ENCODE assay signal across 15 cellular contexts in the genomic region with DNA sequence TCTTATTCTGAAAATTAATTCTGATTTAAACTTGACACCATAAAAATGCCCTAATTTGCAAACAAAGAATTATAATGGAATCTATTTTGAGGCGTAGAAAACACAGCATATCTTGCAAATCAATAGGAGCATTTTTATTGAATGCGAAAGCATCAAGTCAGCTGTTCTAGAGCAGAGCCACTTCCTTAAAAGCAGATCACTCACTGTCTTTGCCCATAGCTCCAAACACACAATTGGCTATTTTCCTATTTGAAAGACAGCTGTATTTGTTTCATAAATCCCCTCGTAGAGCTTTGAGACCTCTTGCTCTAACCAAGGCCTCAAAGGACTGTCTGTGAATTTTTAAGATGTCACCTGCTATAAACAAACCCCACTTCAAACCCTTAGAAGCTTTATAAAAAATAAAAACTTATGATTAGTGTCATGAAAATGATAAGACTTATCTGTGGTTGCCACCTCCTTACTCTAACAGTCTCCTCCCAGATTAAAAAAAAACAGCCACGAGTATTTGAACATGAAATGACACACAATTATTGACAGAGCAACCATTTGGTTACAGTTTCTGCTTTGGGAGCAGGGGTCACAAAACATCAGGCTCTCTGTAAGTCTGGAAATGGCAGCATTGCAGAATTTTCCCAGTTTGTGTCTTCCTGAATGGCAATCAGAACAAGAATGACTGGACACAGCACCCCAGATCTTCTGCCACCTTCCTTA.
"Had no signal": no experiment of that assay in that cellular context is flagged by ENCODE, and none has a peak within 500 bp of the region (broad histone marks: within the 10 kb centered on the region; RNA-seq: fewer than 3 reads in every experiment).

No MANE protein-coding gene starts in this region.

- DNase-seq: activated CD4-positive, alpha-beta T cell treated with anti-CD3 and anti-CD28 coated beads, Interleukin-2, amount 50 U/mL, for 1 hour; activated CD4-positive, CD25-positive, alpha-beta regulatory T cell treated with anti-CD3 and anti-CD28 coated beads, Interleukin-2, amount 50 U/mL, for 72 hours; activated CD8-positive, alpha-beta memory T cell treated with anti-CD3 and anti-CD28 coated beads, Interleukin-2, amount 50 U/mL, for 4 hours; activated naive CD4-positive, alpha-beta T cell treated with anti-CD3 and anti-CD28 coated beads, Interleukin-2, amount 10 ng/mL, durations not matched to agents 7 days and 5 days; activated naive CD8-positive, alpha-beta T cell treated with anti-CD3 and anti-CD28 coated beads, Interleukin-2, amount 50 U/mL, for 24 hours; activated T-cell treated with anti-CD3 and anti-CD28 coated beads, Interleukin-2, amount 50 U/mL, for 4 hours; anterior cingulate cortex; brain microvascular endothelial cell; colonic mucosa; heart left ventricle; stimulated activated CD4-positive, alpha-beta T cell treated with anti-CD3 and anti-CD28 coated beads, Interleukin-12 subunit alpha, Interleukin-12 subunit beta, amount 100 ng/mL, for 4 hours; stimulated activated CD4-positive, alpha-beta T cell treated with anti-CD3 and anti-CD28 coated beads, Interleukin-1b, Interleukin-23, amount 100 ng/mL, for 48 hours; stimulated activated naive CD4-positive, alpha-beta T cell treated with Interleukin-2 at 50 U/mL for 16 hours; thyroid gland had no signal

- ATAC-seq: activated naive CD8-positive, alpha-beta T cell treated with anti-CD3 and anti-CD28 coated beads, Interleukin-2, amount 50 U/mL, for 24 hours; activated T-cell treated with anti-CD3 and anti-CD28 coated beads, Interleukin-2, amount 50 U/mL, for 4 hours; gastroesophageal sphincter; heart left ventricle had no signal

- H3K27ac ChIP-seq: brain microvascular endothelial cell, colonic mucosa, gastroesophageal sphincter, heart left ventricle, thyroid gland had no signal

- H3K4me3 ChIP-seq: colonic mucosa, gastroesophageal sphincter, heart left ventricle, thyroid gland had no signal

- H3K27me3 ChIP-seq: brain microvascular endothelial cell, colonic mucosa, gastroesophageal sphincter, heart left ventricle, thyroid gland had no signal
